8 cellular contexts compared by ENCODE assay signal in genomic region chr1:161201828-161202712, GRCh38. TPM values are rescaled to one million over a fixed set of nuclear protein-coding genes. Genes with fewer than 3 reads are reported as not detected.
DNase-seq lines count a peak whose midpoint lies in the region; ATAC-seq and TF ChIP-seq lines count a peak whose summit lies in the region.

TSS of gene NDUFS2 (plus strand) at chr1:161202367. CDS start at chr1:161202386, 19 bp downstream.

- no peaks in the 10 kb centered on the region for H3K27me3 ChIP-seq in testis

- H3K27ac ChIP-seq in testis, result peak within 1 kb of the TSS; percentile 99 to 100

- TF ChIP-seq CTCF in GM12865 (IDR thresholded peaks at IDR 0.05; ENCODE audit: insufficient read depth, low read depth, low read length, missing control alignments) (no peak), omental fat pad (IDR thresholded peaks at IDR 0.05) (no peak), testis (IDR thresholded peaks at IDR 0.05) (peak in 1 of 3 experiments; percentile 14)

- no peaks in the 10 kb centered on the region for H3K36me3 ChIP-seq in testis (ENCODE audit: low read depth, missing control alignments)

- peak; percentile 99 for DNase-seq in GM12865 (ENCODE audit: low read depth)
- peak; percentile 99 for DNase-seq in NCI-H1105 (lab: John Stamatoyannopoulos, UW)
- DNase-seq in SKM-1 treated with dmso at 0.1 percent for 144 hours (lab: John Stamatoyannopoulos, UW; ENCODE audit: unreplicated experiment), result peak; percentile 99
- DNase-seq in glomerular visceral epithelial cell (ENCODE audit: extremely low spot score), result peak; percentile 99
- DNase-seq in omental fat pad (ENCODE audit: low spot score), result peak; percentile 94
- DNase-seq in testis, result peak; percentile 100

- H3K27me3 Mint-ChIP-seq in activated naive CD8-positive, alpha-beta T cell, result no peaks in the 10 kb centered on the region

- H3K4me3 Mint-ChIP-seq in activated naive CD8-positive, alpha-beta T cell, result peak within 1 kb of the TSS; percentile 94

- H3K4me3 ChIP-seq in GM12865 (ENCODE audit: low read depth, low read length) (peak within 1 kb of the TSS; percentile 68), testis (peak within 1 kb of the TSS; percentile 72 to 84)

- H3K4me1 ChIP-seq in testis, result peaks cover 55% of the 10 kb centered on the region

- 0 to 1% methylated on average over 23 to 52 of the region's 53 CpGs for WGBS in testis, 2 donors

- H3K36me3 Mint-ChIP-seq in activated naive CD8-positive, alpha-beta T cell, result peaks cover 9% of the 10 kb centered on the region

- ATAC-seq in HG02642 (IDR thresholded peaks at IDR 0.05; ENCODE audit: poor library complexity, unreplicated experiment), result peak; percentile 93
- ATAC-seq in omental fat pad (ENCODE audit: low FRiP score), result peak; percentile 74

- H3K4me1 Mint-ChIP-seq in activated naive CD8-positive, alpha-beta T cell (ENCODE audit: low read depth), result peaks cover 72% of the 10 kb centered on the region

- no peaks in the 10 kb centered on the region for H3K9me3 ChIP-seq in testis

- intact Hi-C loops in testis (cut with DNase I; ENCODE audit: low total_unique reads), result no loop called here

- peak within 1 kb of the TSS; percentile 95 for H3K27ac Mint-ChIP-seq in activated naive CD8-positive, alpha-beta T cell

- H3K9me3 Mint-ChIP-seq in activated naive CD8-positive, alpha-beta T cell (ENCODE audit: low read depth), result no peaks in the 10 kb centered on the region

- TF ChIP-seq POLR2A in testis (IDR thresholded peaks at IDR 0.05), result no peak

RNA-seq across cellular contexts. Expression of gene NDUFS2, which starts in this region (rescaled TPM):
- total RNA-seq in omental fat pad (100 to 1,000 TPM in 3 of 4 donors, 10 to 100 TPM in 1; 89.4 to 136 (median 122) TPM), testis (100 to 1,000 TPM; 117 to 129 TPM)
- polyA plus RNA-seq in testis (ENCODE audit: insufficient read depth, low read depth, low replicate concordance), result 82.9 TPM

Comparison
In these comparisons a context has a peak if more than half of its experiments do, and no peak if none do; other contexts are left out.
1. Peak in every context shown above with its lines: DNase-seq, ATAC-seq, H3K4me3 ChIP-seq and H3K27ac ChIP-seq.